In genomic region chr5:41843456-41844112, GRCh38 we compare ENCODE assay signal across 9 cellular contexts. TPM values are rescaled to one million over a fixed set of nuclear protein-coding genes. Genes with fewer than 3 reads are reported as not detected.
DNase-seq lines count a peak whose midpoint lies in the region; ATAC-seq and TF ChIP-seq lines count a peak whose summit lies in the region.
"Had no signal": no experiment of that assay in that cellular context is flagged by ENCODE, and none has a peak within 500 bp of the region (broad histone marks: within the 10 kb centered on the region; RNA-seq: fewer than 3 reads in every experiment).

No MANE protein-coding gene starts in this region.

- no peaks in the 10 kb centered on the region for H3K79me2 ChIP-seq in parathyroid adenoma

- peak; percentile 37 to 52 for DNase-seq in AML-193 (lab: John Stamatoyannopoulos, UW)
- peak; percentile 43 to 65 for DNase-seq in NCI-H1930 (lab: John Stamatoyannopoulos, UW)
- no peak for DNase-seq in T-helper 17 cell
- peak in 1 of 2 donors; percentile 25 for DNase-seq in foreskin keratinocyte

- peaks cover 2% of the 10 kb centered on the region for H3K36me3 Mint-ChIP-seq in T-helper 17 cell (ENCODE audit: low read depth)

- no peaks in the 10 kb centered on the region for H3K36me3 ChIP-seq in parathyroid adenoma (ENCODE audit: control insufficient read depth, insufficient read depth, low read length)

- peak; percentile 88 for TF ChIP-seq CTCF in foreskin keratinocyte (conservative IDR thresholded peaks at IDR 0.05)
- peak; percentile 75 for TF ChIP-seq CTCF in parathyroid adenoma (IDR thresholded peaks at IDR 0.05)

- no peak overlapping the region for H3K27ac Mint-ChIP-seq in T-helper 17 cell
- H3K27ac Mint-ChIP-seq: IgD-negative memory B cell had no signal

- H3K27ac ChIP-seq in foreskin keratinocyte (no peak overlapping the region), parathyroid adenoma (no peak overlapping the region)

- no peak overlapping the region for H3K4me2 ChIP-seq in parathyroid adenoma (ENCODE audit: low read length)

- peak overlapping the region; percentile 45 for H2AFZ ChIP-seq in parathyroid adenoma

- H3K9me3 ChIP-seq in T-helper 17 cell (ENCODE audit: control insufficient read depth, low read length, poor library complexity, severe bottlenecking) (no peaks in the 10 kb centered on the region), parathyroid adenoma (ENCODE audit: control insufficient read depth, low read length) (no peaks in the 10 kb centered on the region)

- H3K27me3 Mint-ChIP-seq in T-helper 17 cell = no peaks in the 10 kb centered on the region
- H3K27me3 Mint-ChIP-seq: IgD-negative memory B cell had no signal

- H3K4me3 Mint-ChIP-seq in T-helper 17 cell = no peak overlapping the region
- H3K4me3 Mint-ChIP-seq: IgD-negative memory B cell had no signal

- H3K27me3 ChIP-seq in foreskin keratinocyte (no peaks in the 10 kb centered on the region), parathyroid adenoma (ENCODE audit: control insufficient read depth, insufficient read depth, low read length) (no peaks in the 10 kb centered on the region)

- H3K4me1 ChIP-seq in foreskin keratinocyte (no peaks in the 10 kb centered on the region), parathyroid adenoma (no peaks in the 10 kb centered on the region)

- H3K4me1 Mint-ChIP-seq in T-helper 17 cell = no peaks in the 10 kb centered on the region

- ATAC-seq in GM18517 (IDR thresholded peaks at IDR 0.05; ENCODE audit: unreplicated experiment) = peak; percentile 50
- ATAC-seq in HG02981 (IDR thresholded peaks at IDR 0.05; ENCODE audit: unreplicated experiment) = peak; percentile 38
- ATAC-seq in T-helper 17 cell = peak; percentile 77
- ATAC-seq in foreskin keratinocyte = peak; percentile 75
- no peak for ATAC-seq in GM21737 (IDR thresholded peaks at IDR 0.05; ENCODE audit: unreplicated experiment)

- no peak overlapping the region for H3K9ac ChIP-seq in parathyroid adenoma

- H3K4me3 ChIP-seq in parathyroid adenoma (ENCODE audit: low read depth, low read length) = no peak overlapping the region

RNA-seq across cellular contexts. Expression of gene OXCT1, which starts 26.6 kb away (rescaled TPM):
- total RNA-seq in T-helper 17 cell (10 to 100 TPM; 24.4 to 26.5 TPM), foreskin keratinocyte (42.0 and 46.4 TPM in 2 replicates)
- 18.4 and 23.7 TPM in 2 replicates for polyA plus RNA-seq in foreskin keratinocyte

Comparison
In these comparisons a context has a peak if more than half of its experiments do, and no peak if none do; other contexts are left out.
1. DNase-seq: peak in AML-193 (2 of 2) and NCI-H1930 (2 of 2); none in T-helper 17 cell (0 of 3).